Comparison of ENCODE assay signal across 19 cellular contexts in genomic region chr5:33614039-33614438, GRCh38.
DNase-seq lines count a peak whose midpoint lies in the region; ATAC-seq, FAIRE-seq and TF ChIP-seq lines count a peak whose summit lies in the region.
"Had no signal": no experiment of that assay in that cellular context is flagged by ENCODE, and none has a peak within 500 bp of the region (broad histone marks: within the 10 kb centered on the region; RNA-seq: fewer than 3 reads in every experiment).

No MANE protein-coding gene starts in this region.

- TF ChIP-seq CTCF in A549 (IDR thresholded peaks at IDR 0.05) (no peak), pancreas (IDR thresholded peaks at IDR 0.05) (no peak), foreskin fibroblast (IDR thresholded peaks at IDR 0.05; ENCODE audit: low read depth, low read length) (no peak)

- peaks cover 8% of the 10 kb centered on the region; the same call in 1 of the 3 replicates for H3K4me1 ChIP-seq in A549
- peaks cover 0 to 8% (median 6%) of the 10 kb centered on the region in 3 donors for H3K4me1 ChIP-seq in pancreas

- H3K36me3 ChIP-seq in pancreas, result no peaks in the 10 kb centered on the region

- H3K9me3 ChIP-seq in A549 (no peaks in the 10 kb centered on the region), pancreas (no peaks in the 10 kb centered on the region)

- intact Hi-C loops in pancreas (cut with DNase I), result no loop called here

- no peak overlapping the region for H3K4me2 ChIP-seq in A549
- H3K4me2 ChIP-seq: GM23338 had no signal

- TF ChIP-seq POLR2A in A549 (IDR thresholded peaks at IDR 0.05; ENCODE audit: low read length), result no peak

- TF ChIP-seq RAD21 in A549 (conservative IDR thresholded peaks at IDR 0.05 in 1 of 2, IDR thresholded peaks at IDR 0.05 in 1 of 2), result no peak

- TF ChIP-seq EP300 in A549 (IDR thresholded peaks at IDR 0.05), result no peak

- WGBS in A549 (ENCODE audit: missing lambda C conversion rate), result 72% methylated on average over 2 of the region's 3 CpGs
- 43 to 46% methylated on average over 3 of the region's 3 CpGs for WGBS in pancreas, 2 donors

- H3K4me3 ChIP-seq in A549 (no peak overlapping the region), pancreas (no peak overlapping the region), foreskin fibroblast (ENCODE audit: low read depth in 1 of 2, low read length in 2 of 2) (no peak overlapping the region)
- H3K4me3 ChIP-seq: GM23338 had no signal

- H3K27ac ChIP-seq in A549 (no peak overlapping the region), pancreas (no peak overlapping the region)

- CTCF ChIA-PET in A549 (lab: Yijun Ruan, JAX), result interaction anchor here (1.2 to 2.2 kb wide), 2 partner anchors 321 to 356 kb away, joined by 6 to 8 read pairs; no protein-coding TSS in a partner anchor

- DNase-seq in A549 (ENCODE audit: low read depth in 1 of 2, low spot score in 1 of 2) (no peak), LHCN-M2 (ENCODE audit: low read depth) (peak; percentile 2), pancreas (peak; percentile 34 to 75 (median 71)), foreskin fibroblast (no peak), left lobe of liver (ENCODE audit: low spot score) (no peak)
- DNase-seq: 8988T; C1 segment of cervical spinal cord; Calu3; CD4-positive, alpha-beta memory T cell; COR-L47; DMS53; DMS79 treated with DMSO at 0.1 percent for 48 hours; GF-D8; H9 had no signal

- ATAC-seq in A549 (no peak), pancreas (peak; percentile 81 to 96 (median 92)), left lobe of liver (no peak)
- no peak for ATAC-seq in activated CD4-positive, CD25-positive, alpha-beta regulatory T cell treated with anti-CD3 and anti-CD28 coated beads, Interleukin-2, amount 50 U/mL, for 24 hours
- ATAC-seq: GM23338, HCT116 had no signal

- H3K27me3 ChIP-seq in pancreas, result no peaks in the 10 kb centered on the region

- POLR2A ChIA-PET in A549 (lab: Yijun Ruan, JAX), result no interaction called here

- FAIRE-seq in A549 (lab: Jason Lieb, UNC) (no peak), pancreas (lab: Jason Lieb, UNC) (no peak)
- FAIRE-seq: GM12891, GM18507 had no signal

TF ChIP-seq in A549, 52 proteins besides CTCF, POLR2A, EP300 and RAD21:
- TF ChIP-seq ELK1 (IDR thresholded peaks at IDR 0.05; ENCODE audit: low read depth, low read length), result no peak
- TF ChIP-seq HDAC2 (IDR thresholded peaks at IDR 0.05), result no peak
- 0 out of 2 replicates have a peak, but pooled peaks have one; percentile 29 for TF ChIP-seq NFE2L2 (conservative IDR thresholded peaks at IDR 0.05; ENCODE audit: low read length)
- no peak for TF ChIP-seq FOSB (CRISPR knock-in tag; IDR thresholded peaks at IDR 0.05)
- TF ChIP-seq JUN (IDR thresholded peaks at IDR 0.05), result no peak
- TF ChIP-seq E2F6 (IDR thresholded peaks at IDR 0.05; ENCODE audit: borderline replicate concordance, low read depth), result no peak
- TF ChIP-seq MYC (IDR thresholded peaks at IDR 0.05; ENCODE audit: borderline replicate concordance, low read length), result no peak
TF ChIP-seq in A549: peak in this region for 1.

Comparison
In these comparisons a context has a peak if more than half of its experiments do, and no peak if none do; other contexts are left out.
1. ATAC-seq: peak in pancreas (4 of 4); none in A549 (0 of 2), left lobe of liver (single experiment) and activated CD4-positive, CD25-positive, alpha-beta regulatory T cell treated with anti-CD3 and anti-CD28 coated beads, Interleukin-2, amount 50 U/mL, for 24 hours (0 of 2).
2. DNase-seq: peak in LHCN-M2 (single experiment) and pancreas (6 of 6); none in A549 (0 of 2), foreskin fibroblast (0 of 2) and left lobe of liver (single experiment).